In the genomic region with DNA sequence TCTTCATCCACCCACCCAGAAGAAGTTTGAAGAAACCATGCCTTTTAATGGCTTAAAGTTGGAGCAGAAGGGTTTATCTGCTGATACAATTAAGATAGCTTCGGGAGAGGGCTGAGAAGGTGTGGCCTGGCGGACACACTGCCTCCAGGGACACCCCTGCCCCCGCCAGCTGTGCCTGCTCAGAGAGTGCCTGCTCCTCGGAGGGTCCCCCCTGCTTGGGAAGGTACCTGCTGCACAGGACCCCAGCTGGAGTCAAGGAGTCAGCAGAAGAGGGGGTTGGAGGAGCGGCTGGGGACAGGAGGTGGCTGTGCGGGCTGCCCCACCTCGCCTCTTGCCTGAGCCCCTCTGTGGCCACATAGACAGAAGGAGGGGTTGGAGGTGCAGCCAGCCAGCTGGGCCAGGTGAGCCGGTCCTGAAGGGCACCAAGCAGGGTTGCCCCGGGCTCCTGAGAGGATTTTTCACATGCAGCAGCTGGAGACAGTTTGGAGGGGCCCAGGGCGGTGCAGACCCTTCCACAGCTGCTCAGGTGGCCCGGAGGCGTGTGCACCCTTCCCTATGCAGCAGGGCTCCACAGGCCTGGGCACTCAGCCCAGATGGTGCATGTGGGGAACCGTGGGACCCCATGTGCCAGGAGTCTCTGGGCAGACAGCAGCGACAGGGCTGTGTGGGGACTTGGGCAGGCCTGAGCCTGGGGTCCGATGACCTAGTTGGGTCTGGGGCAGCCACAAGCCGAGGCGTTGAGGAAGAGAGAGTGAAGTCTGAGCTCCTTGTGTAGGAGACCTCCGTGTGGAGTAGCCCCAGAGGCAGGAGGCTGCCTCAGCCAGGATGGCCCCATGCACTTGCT, we compare ENCODE assay signal across 25 cellular contexts.
DNase-seq lines count a peak whose midpoint lies in the region; ATAC-seq, FAIRE-seq and TF ChIP-seq lines count a peak whose summit lies in the region.
"Had no signal": no experiment of that assay in that cellular context is flagged by ENCODE, and none has a peak within 500 bp of the region (broad histone marks: within the 10 kb centered on the region; RNA-seq: fewer than 3 reads in every experiment).

No MANE protein-coding gene starts in this region.

- H3K27ac ChIP-seq in right atrium auricular region (no peak overlapping the region), H1 (ENCODE audit: low read depth, low read length) (no peak overlapping the region), osteoblast (ENCODE audit: low read depth, low read length) (no peak overlapping the region), substantia nigra (ENCODE audit: low read depth, low read length, poor library complexity, severe bottlenecking) (peak overlapping the region; percentile 33), GM23248 (no peak overlapping the region)
- H3K27ac ChIP-seq: BLaER1, PC-9, SJSA1 had no signal

- WGBS in H1 (ENCODE audit: extremely low coverage in 1 of 2, insufficient coverage in 1 of 2, insufficient read length in 1 of 2, insufficient replicate concordance in 2 of 2, low coverage in 1 of 2, low lambda C conversion rate in 2 of 2, missing lambda C conversion rate in 1 of 2), 2 experiments = 88% methylated on average over 18 of the region's 18 CpGs; no CpG with 5 or more reads in 1 of the 2 experiments
- 79 to 86% methylated on average over 17 to 18 of the region's 18 CpGs for WGBS in GM23248 (ENCODE audit: low coverage in 1 of 2, low lambda C conversion rate in 2 of 2, missing lambda C conversion rate in 2 of 2), 2 experiments

- no peak overlapping the region for H3K14ac ChIP-seq in H1 (ENCODE audit: insufficient read length)

- H3K4me2 ChIP-seq in H1 (ENCODE audit: insufficient read depth in 1 of 2, low read depth in 2 of 2, low read length in 2 of 2) (no peak overlapping the region), osteoblast (ENCODE audit: insufficient read depth, low read length) (no peak overlapping the region), GM23248 (ENCODE audit: unreplicated experiment) (no peak overlapping the region)
- H3K4me2 ChIP-seq: BLaER1, GM23338, PC-9 had no signal

- no peak overlapping the region for H2BK20ac ChIP-seq in H1 (ENCODE audit: low read length)

- POLR2A ChIA-PET in H1 (lab: Charles Lee; ENCODE audit: partially characterized antibody) = interaction anchor here (0.6 to 1.2 kb wide), 2 partner anchors 10 to 89 kb away, joined by 3 read pairs; no protein-coding TSS in a partner anchor

- H3K4me1 ChIP-seq in right atrium auricular region = peaks cover 0 to 5% of the 10 kb centered on the region in 2 donors
- H3K4me1 ChIP-seq in H1 (replicated peaks in 1 of 4; ENCODE audit: control insufficient read depth in 3 of 4, insufficient read depth in 4 of 4, low read length in 3 of 4) = no peaks in the 10 kb centered on the region; a peak in 1 of 7 replicates
- H3K4me1 ChIP-seq in osteoblast (ENCODE audit: insufficient read depth, low read length) = no peaks in the 10 kb centered on the region
- no peaks in the 10 kb centered on the region for H3K4me1 ChIP-seq in GM23248 (ENCODE audit: insufficient read depth)
- H3K4me1 ChIP-seq: HAP-1 had no signal

- no peak for TF ChIP-seq RAD21 in H1 (IDR thresholded peaks at IDR 0.05 in 1 of 2, conservative IDR thresholded peaks at IDR 0.05 in 1 of 2; ENCODE audit: low read depth in 2 of 2, low read length in 2 of 2)

- H3K36me3 ChIP-seq in right atrium auricular region (peaks cover 17% of the 10 kb centered on the region), H1 (ENCODE audit: control insufficient read depth in 2 of 4, insufficient read depth in 4 of 4, low read length in 3 of 4) (no peaks in the 10 kb centered on the region; a peak in 1 of 8 replicates), osteoblast (ENCODE audit: insufficient read depth, low read length) (no peaks in the 10 kb centered on the region), GM23248 (ENCODE audit: low read depth) (no peaks in the 10 kb centered on the region)
- H3K36me3 ChIP-seq: HAP-1 had no signal

- no peak for TF ChIP-seq POLR2A in H1 (IDR thresholded peaks at IDR 0.05; ENCODE audit: control extremely low read depth in 1 of 2, low read depth in 2 of 2, low read length in 2 of 2)

- H2BK12ac ChIP-seq in H1 (ENCODE audit: low read depth, low read length) = no peak overlapping the region

- H4K8ac ChIP-seq in H1 (ENCODE audit: extremely low read depth, insufficient read depth, low read length) = peak overlapping the region; percentile 28; the same call in 1 of the 2 replicates

- CTCF ChIA-PET in H1 (lab: Charles Lee; ENCODE audit: partially characterized antibody) = interaction anchor here (0.9 to 4.8 kb wide), 13 partner anchors 14 to 295 kb away, joined by 3 to 37 read pairs (median 5); no protein-coding TSS in a partner anchor

- H3K23ac ChIP-seq in H1 (ENCODE audit: insufficient read length) = no peak overlapping the region

- H3K23me2 ChIP-seq in H1 (ENCODE audit: low read depth, low read length) = peaks cover 2% of the 10 kb centered on the region; the same call in 1 of the 2 replicates

- no peak overlapping the region for H2BK5ac ChIP-seq in H1 (ENCODE audit: low read depth, low read length)

- H3F3A ChIP-seq in GM23248 (ENCODE audit: insufficient read depth) = no peaks in the 10 kb centered on the region

- no peaks in the 10 kb centered on the region for H3K79me1 ChIP-seq in H1 (ENCODE audit: low read depth, low read length)

- no peak for TF ChIP-seq EP300 in H1 (IDR thresholded peaks at IDR 0.05; ENCODE audit: borderline replicate concordance in 1 of 2, low read depth in 2 of 2, low read length in 2 of 2)

- H2AK5ac ChIP-seq in H1 (ENCODE audit: low read depth, low read length) = no peak overlapping the region

- no peaks in the 10 kb centered on the region for H3K9me2 ChIP-seq in GM23248 (ENCODE audit: insufficient read depth)

- H3K9me3 ChIP-seq in right atrium auricular region (no peaks in the 10 kb centered on the region), H1 (ENCODE audit: insufficient read depth in 2 of 2, low read depth in 1 of 2, low read length in 1 of 2) (no peaks in the 10 kb centered on the region), osteoblast (ENCODE audit: low read depth, low read length) (no peaks in the 10 kb centered on the region), GM23248 (ENCODE audit: low read depth) (no peaks in the 10 kb centered on the region)
- H3K9me3 ChIP-seq: HAP-1, SJSA1 had no signal

- no peak overlapping the region for H2BK15ac ChIP-seq in H1 (ENCODE audit: low read length)

- peak; percentile 65 for DNase-seq in cardiac septum (ENCODE audit: low spot score)
- no peak for DNase-seq in right atrium auricular region (ENCODE audit: low spot score)
- DNase-seq in H1 (ENCODE audit: low read depth in 1 of 2, low spot score in 2 of 2) = no peak
- DNase-seq in osteoblast (ENCODE audit: insufficient read length, low spot score, missing footprints) = peak; percentile 81
- no peak for DNase-seq in substantia nigra (lab: John Stamatoyannopoulos, UW)
- no peak for DNase-seq in GM23248
- DNase-seq: CD4-positive, CD25-positive, alpha-beta regulatory T cell; DMS153; DND-41; Karpas-422; NCI-H1092 treated with DMSO at 0.1 percent for 48 hours; NCI-H1436; NCI-H187; NCI-H2107; NCI-H446 treated with DMSO at 0.1 percent for 48 hours; NCI-H526 treated with DMSO at 0.1 percent for 48 hours; PC-9 had no signal

- no peak overlapping the region for H2BK120ac ChIP-seq in H1 (replicated peaks; ENCODE audit: low read depth, low read length)

- H3K18ac ChIP-seq in H1 (ENCODE audit: extremely low read depth, low read length) = no peak overlapping the region

- H3K4ac ChIP-seq in H1 (replicated peaks; ENCODE audit: insufficient read length, low read depth, low read length) = no peak overlapping the region

- peaks cover 0 to 2% of the 10 kb centered on the region in 2 experiments for H4K20me1 ChIP-seq in H1 (replicated peaks in 1 of 2; ENCODE audit: control insufficient read depth in 1 of 2, insufficient read depth in 2 of 2, low read length in 2 of 2)
- H4K20me1 ChIP-seq in osteoblast (ENCODE audit: insufficient read depth, low read length) = peaks cover 14% of the 10 kb centered on the region
- no peaks in the 10 kb centered on the region for H4K20me1 ChIP-seq in GM23248 (ENCODE audit: insufficient read depth)

- no peak overlapping the region for H3K56ac ChIP-seq in H1 (replicated peaks; ENCODE audit: insufficient read length, low read depth, low read length)

- H3K79me2 ChIP-seq in H1 (ENCODE audit: control insufficient read depth in 1 of 2, insufficient read depth in 2 of 2, low read length in 2 of 2) (no peaks in the 10 kb centered on the region), osteoblast (ENCODE audit: insufficient read depth, low read length) (no peaks in the 10 kb centered on the region), GM23248 (ENCODE audit: insufficient read depth) (no peaks in the 10 kb centered on the region)

- intact Hi-C loops in cardiac septum (cut with DNase I) = loop anchor here (10.0 kb wide), 1 partner anchor 108 kb away; no protein-coding TSS in a partner anchor

- no peak for ATAC-seq in GM21447 (IDR thresholded peaks at IDR 0.05; ENCODE audit: unreplicated experiment)
- ATAC-seq: GM23338, Right ventricle myocardium inferior had no signal

- H4K91ac ChIP-seq in H1 (replicated peaks; ENCODE audit: insufficient read length, low read length) = no peak overlapping the region

- TF ChIP-seq CTCF in right atrium auricular region (IDR thresholded peaks at IDR 0.05) (no peak), H1 (IDR thresholded peaks at IDR 0.05; ENCODE audit: control extremely low read depth in 1 of 3, insufficient read depth in 1 of 3, low read depth in 1 of 3, low read length in 3 of 3) (no peak), osteoblast (IDR thresholded peaks at IDR 0.05; ENCODE audit: extremely low read depth, low read depth, low read length) (no peak)

- H3K4me3 ChIP-seq in right atrium auricular region (no peak overlapping the region), H1 (ENCODE audit: extremely low read depth in 1 of 4, insufficient read depth in 2 of 4, low read depth in 3 of 4, low read length in 4 of 4) (no peak overlapping the region), osteoblast (ENCODE audit: insufficient read depth, low read length) (no peak overlapping the region), GM23248 (no peak overlapping the region)
- H3K4me3 ChIP-seq: BLaER1, GM23338, HAP-1, PC-9, SJSA1 had no signal

- H3K27me3 ChIP-seq in right atrium auricular region = no peaks in the 10 kb centered on the region
- no peaks in the 10 kb centered on the region for H3K27me3 ChIP-seq in H1 (replicated peaks in 1 of 4; ENCODE audit: control insufficient read depth in 3 of 4, extremely low read depth in 1 of 4, insufficient read depth in 3 of 4, low read length in 3 of 4)
- no peaks in the 10 kb centered on the region for H3K27me3 ChIP-seq in osteoblast (ENCODE audit: insufficient read depth, low read length)
- H3K27me3 ChIP-seq in GM23248 (replicated peaks; ENCODE audit: insufficient read depth) = no peaks in the 10 kb centered on the region
- H3K27me3 ChIP-seq: BLaER1, SJSA1 had no signal

- in situ Hi-C loops in GM23248 (cut with MboI) = no loop called here

- H2AFZ ChIP-seq in H1 (ENCODE audit: low read length) (no peak overlapping the region), osteoblast (ENCODE audit: low read length) (no peak overlapping the region), GM23248 (no peak overlapping the region)
- H2AFZ ChIP-seq: GM23338, PC-9 had no signal

- H3K9ac ChIP-seq in H1 (replicated peaks in 1 of 4; ENCODE audit: extremely low read depth in 1 of 4, low read depth in 3 of 4, low read length in 3 of 4) = no peak overlapping the region
- H3K9ac ChIP-seq in GM23248 = no peak overlapping the region
- H3K9ac ChIP-seq: BLaER1 had no signal

- FAIRE-seq in H1 (lab: Jason Lieb, UNC) = no peak
- FAIRE-seq: A204.1, GM12892 had no signal

- no peak overlapping the region for H4K5ac ChIP-seq in H1 (ENCODE audit: insufficient read length, low read depth, low read length)

Comparison
In these comparisons a context has a peak if more than half of its experiments do, and no peak if none do; other contexts are left out.
1. DNase-seq: peak in cardiac septum (single experiment) and osteoblast (single experiment); none in right atrium auricular region (single experiment), H1 (0 of 2), substantia nigra (0 of 49) and GM23248 (single experiment).